In genomic region chr1:3183439-3183838, GRCh38 we compare ENCODE assay signal across 24 cellular contexts.
A peak's percentile ranks its signal among the peaks of the same experiment; 100 is the strongest.
DNase-seq lines count a peak whose midpoint lies in the region; ATAC-seq and TF ChIP-seq lines count a peak whose summit lies in the region.
"Had no signal": no experiment of that assay in that cellular context is flagged by ENCODE, and none has a peak within 500 bp of the region (broad histone marks: within the 10 kb centered on the region; RNA-seq: fewer than 3 reads in every experiment).

No MANE protein-coding gene starts in this region.

- peak overlapping the region; percentile 40 to 72 for H3K27ac ChIP-seq in coronary artery
- H3K27ac ChIP-seq in neural progenitor cell = no peak overlapping the region
- H3K27ac ChIP-seq: PC-9, SJCRH30 had no signal

- peaks cover 39% of the 10 kb centered on the region for H3K4me1 Mint-ChIP-seq in neural progenitor cell
- peaks cover 0 to 9% (median 2%) of the 10 kb centered on the region in 4 donors for H3K4me1 Mint-ChIP-seq in naive thymus-derived CD8-positive, alpha-beta T cell

- POLR2A ChIA-PET in naive thymus-derived CD8-positive, alpha-beta T cell (lab: Charles Lee) = no interaction called here

- H4K20me1 ChIP-seq in neural progenitor cell (ENCODE audit: low read depth) = no peaks in the 10 kb centered on the region

- no peaks in the 10 kb centered on the region for H3K9me3 Mint-ChIP-seq in neural progenitor cell
- no peaks in the 10 kb centered on the region for H3K9me3 Mint-ChIP-seq in naive thymus-derived CD8-positive, alpha-beta T cell
- H3K9me3 Mint-ChIP-seq: CD4-positive, CD25-positive, alpha-beta regulatory T cell had no signal

- no peak for TF ChIP-seq CTCF in coronary artery (IDR thresholded peaks at IDR 0.05)
- no peak for TF ChIP-seq CTCF in neural progenitor cell (IDR thresholded peaks at IDR 0.05)

- H3K4me1 ChIP-seq in neural progenitor cell = peaks cover 14% of the 10 kb centered on the region
- H3K4me1 ChIP-seq: BE2C, HAP-1, SJCRH30 had no signal

- H3K27ac Mint-ChIP-seq in neural progenitor cell = peak overlapping the region; percentile 44
- H3K27ac Mint-ChIP-seq in naive thymus-derived CD8-positive, alpha-beta T cell = no peak overlapping the region
- H3K27ac Mint-ChIP-seq: CD4-positive, CD25-positive, alpha-beta regulatory T cell had no signal

- DNase-seq in UCSD-AML1 (lab: John Stamatoyannopoulos, UW; ENCODE audit: unreplicated experiment) = peak; percentile 63
- DNase-seq in coronary artery (ENCODE audit: low spot score) = no peak
- no peak for DNase-seq in neural progenitor cell (ENCODE audit: low spot score)
- DNase-seq in NCI-H345 treated with DMSO at 0.1 percent for 48 hours (lab: John Stamatoyannopoulos, UW; ENCODE audit: unreplicated experiment) = no peak
- DNase-seq in naive thymus-derived CD8-positive, alpha-beta T cell = no peak
- DNase-seq in NCI-H2227 treated with DMSO at 0.1 percent for 48 hours (lab: John Stamatoyannopoulos, UW) = no peak
- DNase-seq: BE2C; CD4-positive, CD25-positive, alpha-beta regulatory T cell; GOT3; MV-4-11; NCI-H1105; NCI-H1436 treated with DMSO at 0.1 percent for 48 hours; NCI-H187 treated with DMSO at 0.1 percent for 48 hours; NCI-H446 treated with DMSO at 0.1 percent for 48 hours; NCI-H526; NCI-H82; NK-92 treated with Interleukin-12 subunit alpha and Interleukin-12 subunit beta, amount 100 ng/mL, for 24 hours; PC-9; SJCRH30 had no signal

- H3F3A ChIP-seq in neural progenitor cell (ENCODE audit: low read depth) = peaks cover 10% of the 10 kb centered on the region

- H3K9ac ChIP-seq in neural progenitor cell = no peak overlapping the region

- H3K79me2 ChIP-seq in neural progenitor cell (ENCODE audit: low read depth) = no peaks in the 10 kb centered on the region

- no peak overlapping the region for H2AFZ ChIP-seq in neural progenitor cell (replicated peaks)
- H2AFZ ChIP-seq: PC-9 had no signal

- peak overlapping the region; percentile 9 for H3K4me2 ChIP-seq in neural progenitor cell
- H3K4me2 ChIP-seq: PC-9 had no signal

- H3K4me3 ChIP-seq in coronary artery (no peak overlapping the region), neural progenitor cell (no peak overlapping the region)
- H3K4me3 ChIP-seq: HAP-1, K562, PC-9, SJCRH30 had no signal

- no peaks in the 10 kb centered on the region for H3K27me3 ChIP-seq in neural progenitor cell
- H3K27me3 ChIP-seq: BE2C, SJCRH30 had no signal

- H3K27me3 Mint-ChIP-seq in neural progenitor cell (ENCODE audit: insufficient read depth, low read depth) = peaks cover 8% of the 10 kb centered on the region
- peaks cover 3 to 43% (median 30%) of the 10 kb centered on the region in 5 donors for H3K27me3 Mint-ChIP-seq in naive thymus-derived CD8-positive, alpha-beta T cell

- no peak overlapping the region for H3K4me3 Mint-ChIP-seq in neural progenitor cell
- H3K4me3 Mint-ChIP-seq in naive thymus-derived CD8-positive, alpha-beta T cell = peak overlapping the region in 1 of 10 donors; percentile 34
- H3K4me3 Mint-ChIP-seq: CD4-positive, CD25-positive, alpha-beta regulatory T cell had no signal

- no peak for ATAC-seq in GM18868 (IDR thresholded peaks at IDR 0.05; ENCODE audit: unreplicated experiment)
- ATAC-seq in naive thymus-derived CD8-positive, alpha-beta T cell = no peak
- ATAC-seq: K562, Right ventricle myocardium inferior, SK-N-SH treated with all-trans-retinoic acid at 6 μM for 48 hours had no signal

- H3K36me3 ChIP-seq in neural progenitor cell = no peaks in the 10 kb centered on the region
- H3K36me3 ChIP-seq: BE2C, HAP-1, SJCRH30 had no signal

- H3K9me3 ChIP-seq in neural progenitor cell (ENCODE audit: low read depth) = no peaks in the 10 kb centered on the region
- H3K9me3 ChIP-seq: BE2C, HAP-1, SJCRH30 had no signal

- H3K36me3 Mint-ChIP-seq in neural progenitor cell = peaks cover 3% of the 10 kb centered on the region
- no peaks in the 10 kb centered on the region for H3K36me3 Mint-ChIP-seq in naive thymus-derived CD8-positive, alpha-beta T cell
- H3K36me3 Mint-ChIP-seq: CD4-positive, CD25-positive, alpha-beta regulatory T cell had no signal
